Comparison of ENCODE assay signal across 30 cellular contexts in genomic region chr1:85041793-85042192, GRCh38. TPM values are rescaled to one million over a fixed set of nuclear protein-coding genes. Genes with fewer than 3 reads are reported as not detected.
"Had no signal": no experiment of that assay in that cellular context is flagged by ENCODE, and none has a peak within 500 bp of the region (broad histone marks: within the 10 kb centered on the region; RNA-seq: fewer than 3 reads in every experiment).

No MANE protein-coding gene starts in this region.

- H3K4me3 ChIP-seq: stomach, suprapubic skin, testis, thoracic aorta, thyroid gland, tibial artery, tibial nerve, transverse colon, upper lobe of left lung, upper lobe of right lung, uterus, vagina had no signal

- H3K4me3 Mint-ChIP-seq: stimulated activated effector memory CD8-positive, alpha-beta T cell treated with anti-CD3 and anti-CD28 coated beads, Interleukin-12 subunit alpha, Interleukin-12 subunit beta, amount 100 ng/mL, for 72 hours; stimulated activated memory B cell treated with anti-CD40 and anti-IgM and Interleukin-4, amounts not matched to agents 10 μg/mL and 1 μg/mL and 100 μg/mL, for 72 hours; stimulated activated naive B cell treated with anti-CD40 and anti-IgM and Interleukin-4, amounts not matched to agents 10 μg/mL and 1 μg/mL and 100 μg/mL, for 72 hours; stimulated activated naive CD8-positive, alpha-beta T cell treated with anti-CD3 and anti-CD28 coated beads, Interleukin-15, amount 100 ng/mL, for 72 hours; stimulated activated naive CD8-positive, alpha-beta T cell treated with anti-CD3 and anti-CD28 coated beads, Interleukin-15, Interleukin-2, amounts not matched to agents 100 ng/mL and 50 ng/mL, for 24 hours; type B pancreatic cell had no signal

- H3K36me3 ChIP-seq: stomach, suprapubic skin, thoracic aorta, thyroid gland, tibial artery, tibial nerve, transverse colon, upper lobe of left lung, upper lobe of right lung, uterus, vagina had no signal

- H3K27ac Mint-ChIP-seq: stimulated activated effector memory CD8-positive, alpha-beta T cell treated with anti-CD3 and anti-CD28 coated beads, Interleukin-12 subunit alpha, Interleukin-12 subunit beta, amount 100 ng/mL, for 72 hours; stimulated activated memory B cell treated with anti-CD40 and anti-IgM and Interleukin-4, amounts not matched to agents 10 μg/mL and 1 μg/mL and 100 μg/mL, for 72 hours; stimulated activated naive B cell treated with anti-CD40 and anti-IgM and Interleukin-4, amounts not matched to agents 10 μg/mL and 1 μg/mL and 100 μg/mL, for 72 hours; stimulated activated naive CD8-positive, alpha-beta T cell treated with anti-CD3 and anti-CD28 coated beads, Interleukin-15, amount 100 ng/mL, for 72 hours; stimulated activated naive CD8-positive, alpha-beta T cell treated with anti-CD3 and anti-CD28 coated beads, Interleukin-15, Interleukin-2, amounts not matched to agents 100 ng/mL and 50 ng/mL, for 24 hours; type B pancreatic cell had no signal

- FAIRE-seq: urothelium cell line had no signal

- H3K27ac ChIP-seq: stomach, suprapubic skin, testis, thoracic aorta, thyroid gland, tibial artery, tibial nerve, transverse colon, upper lobe of left lung, upper lobe of right lung, uterus, vagina had no signal

- DNase-seq: stimulated activated CD4-positive, alpha-beta T cell treated with anti-CD3 and anti-CD28 coated beads, Interleukin-2, amount 100 ng/mL, for 48 hours; stimulated activated CD4-positive, alpha-beta T cell treated with anti-CD3 and anti-CD28 coated beads, Interleukin-4, amount 100 ng/mL, for 1 hour; stimulated activated CD4-positive, alpha-beta T cell treated with anti-CD3 and anti-CD28 coated beads, Interleukin-4, amount 100 ng/mL, for 24 hours; stimulated activated CD4-positive, alpha-beta T cell treated with anti-CD3 and anti-CD28 coated beads, Interleukin-4, amount 100 ng/mL, for 4 hours; stimulated activated CD8-positive, alpha-beta memory T cell treated with anti-CD3 and anti-CD28 coated beads, Interleukin-4, amount 100 ng/mL, for 48 hours; stimulated activated naive B cell treated with anti-CD40 and anti-IgM and Interleukin-4, amounts not matched to agents 10 μg/mL and 1 μg/mL and 100 μg/mL, for 72 hours; stimulated activated naive CD4-positive, alpha-beta T cell; stimulated activated naive CD4-positive, alpha-beta T cell treated with Interleukin-2 at 50 U/mL for 16 hours; stimulated activated naive CD8-positive, alpha-beta T cell treated with anti-CD3 and anti-CD28 coated beads, Interleukin-15, amount 100 ng/mL, for 72 hours; stimulated activated naive CD8-positive, alpha-beta T cell treated with anti-CD3 and anti-CD28 coated beads, Interleukin-15, Interleukin-2, amounts not matched to agents 100 U/mL and 50 U/mL, for 24 hours; stomach; substantia nigra; testis; thyroid gland; tibial artery; transverse colon; trophoblast cell; upper lobe of left lung; upper lobe of right lung; uterus had no signal

- ATAC-seq: stimulated activated effector memory CD8-positive, alpha-beta T cell treated with anti-CD3 and anti-CD28 coated beads, Interleukin-12 subunit alpha, Interleukin-12 subunit beta, amount 100 ng/mL, for 72 hours; stimulated activated memory B cell treated with anti-CD40 and anti-IgM and Interleukin-4, amounts not matched to agents 10 μg/mL and 1 μg/mL and 100 μg/mL, for 72 hours; stimulated activated naive B cell treated with anti-CD40 and anti-IgM and Interleukin-4, amounts not matched to agents 10 μg/mL and 1 μg/mL and 100 μg/mL, for 72 hours; stimulated activated naive CD8-positive, alpha-beta T cell treated with anti-CD3 and anti-CD28 coated beads, Interleukin-15, amount 100 ng/mL, for 72 hours; stimulated activated naive CD8-positive, alpha-beta T cell treated with anti-CD3 and anti-CD28 coated beads, Interleukin-15, Interleukin-2, amounts not matched to agents 100 U/mL and 50 U/mL, for 24 hours; upper lobe of right lung had no signal

- H3K27me3 ChIP-seq: testis, thyroid gland, upper lobe of left lung, vagina had no signal

- H3K36me3 Mint-ChIP-seq: stimulated activated effector memory CD8-positive, alpha-beta T cell treated with anti-CD3 and anti-CD28 coated beads, Interleukin-12 subunit alpha, Interleukin-12 subunit beta, amount 100 ng/mL, for 72 hours; stimulated activated memory B cell treated with anti-CD40 and anti-IgM and Interleukin-4, amounts not matched to agents 10 μg/mL and 1 μg/mL and 100 μg/mL, for 72 hours; type B pancreatic cell had no signal

- H3K9me3 Mint-ChIP-seq: stimulated activated effector memory CD8-positive, alpha-beta T cell treated with anti-CD3 and anti-CD28 coated beads, Interleukin-12 subunit alpha, Interleukin-12 subunit beta, amount 100 ng/mL, for 72 hours; stimulated activated memory B cell treated with anti-CD40 and anti-IgM and Interleukin-4, amounts not matched to agents 10 μg/mL and 1 μg/mL and 100 μg/mL, for 72 hours; stimulated activated naive B cell treated with anti-CD40 and anti-IgM and Interleukin-4, amounts not matched to agents 10 μg/mL and 1 μg/mL and 100 μg/mL, for 72 hours; stimulated activated naive CD8-positive, alpha-beta T cell treated with anti-CD3 and anti-CD28 coated beads, Interleukin-15, amount 100 ng/mL, for 72 hours; stimulated activated naive CD8-positive, alpha-beta T cell treated with anti-CD3 and anti-CD28 coated beads, Interleukin-15, Interleukin-2, amounts not matched to agents 100 ng/mL and 50 ng/mL, for 24 hours; type B pancreatic cell had no signal

- H3K4me1 Mint-ChIP-seq: stimulated activated effector memory CD8-positive, alpha-beta T cell treated with anti-CD3 and anti-CD28 coated beads, Interleukin-12 subunit alpha, Interleukin-12 subunit beta, amount 100 ng/mL, for 72 hours; stimulated activated memory B cell treated with anti-CD40 and anti-IgM and Interleukin-4, amounts not matched to agents 10 μg/mL and 1 μg/mL and 100 μg/mL, for 72 hours; stimulated activated naive B cell treated with anti-CD40 and anti-IgM and Interleukin-4, amounts not matched to agents 10 μg/mL and 1 μg/mL and 100 μg/mL, for 72 hours; stimulated activated naive CD8-positive, alpha-beta T cell treated with anti-CD3 and anti-CD28 coated beads, Interleukin-15, amount 100 ng/mL, for 72 hours had no signal

- H3K4me1 ChIP-seq: stomach, suprapubic skin, testis, thyroid gland, tibial artery, tibial nerve, transverse colon, upper lobe of left lung, upper lobe of right lung, uterus, vagina had no signal

- H3K9me3 ChIP-seq: stomach, suprapubic skin, testis, thoracic aorta, thyroid gland, tibial artery, tibial nerve, transverse colon, upper lobe of left lung, upper lobe of right lung, uterus, vagina had no signal

RNA-seq across cellular contexts. Expression of gene MCOLN3, which starts 6.5 kb away (rescaled TPM):
- total RNA-seq: temporal lobe had no signal

RNA-seq across cellular contexts. Expression of gene MCOLN2, which starts 44.9 kb away (rescaled TPM):
- total RNA-seq: temporal lobe had no signal
